In genomic region chr16:66706506-66706880, GRCh38 we compare ENCODE assay signal across 15 cellular contexts. TPM values are rescaled to one million over a fixed set of nuclear protein-coding genes. Genes with fewer than 3 reads are reported as not detected.
DNase-seq lines count a peak whose midpoint lies in the region; ATAC-seq and TF ChIP-seq lines count a peak whose summit lies in the region.
"Had no signal": no experiment of that assay in that cellular context is flagged by ENCODE, and none has a peak within 500 bp of the region (broad histone marks: within the 10 kb centered on the region; RNA-seq: fewer than 3 reads in every experiment).

No MANE protein-coding gene starts in this region.

- H3K9me3 ChIP-seq in colonic mucosa (no peaks in the 10 kb centered on the region), liver (ENCODE audit: control insufficient read depth in 4 of 4, low read length in 3 of 4) (no peaks in the 10 kb centered on the region), spleen (peaks cover 0 to 3% (median 0%) of the 10 kb centered on the region in 8 donors), H9 (ENCODE audit: control insufficient read depth, low read depth, low read length) (no peaks in the 10 kb centered on the region)

- peaks cover 8% of the 10 kb centered on the region for H3K4me1 ChIP-seq in colonic mucosa
- peaks cover 0 to 5% (median 2%) of the 10 kb centered on the region in 4 donors for H3K4me1 ChIP-seq in liver (ENCODE audit: control insufficient read depth in 4 of 4, insufficient read depth in 4 of 4, low read length in 3 of 4)
- H3K4me1 ChIP-seq in spleen: peaks cover 0 to 41% (median 11%) of the 10 kb centered on the region in 6 donors
- no peaks in the 10 kb centered on the region for H3K4me1 ChIP-seq in H9 (ENCODE audit: insufficient read depth, low read length)

- H3T11ph ChIP-seq in H9 (ENCODE audit: low read length): no peak overlapping the region

- H3K14ac ChIP-seq in H9 (ENCODE audit: insufficient read depth, low read length): no peak overlapping the region

- H4K5ac ChIP-seq in H9 (ENCODE audit: insufficient read length, low read depth, low read length): no peak overlapping the region

- no peak for TF ChIP-seq CTCF in colonic mucosa (IDR thresholded peaks at IDR 0.05)
- TF ChIP-seq CTCF in liver (IDR thresholded peaks at IDR 0.05; ENCODE audit: low read depth, low read length, missing input control): no peak
- TF ChIP-seq CTCF in spleen (IDR thresholded peaks at IDR 0.05 in 8 of 11, conservative IDR thresholded peaks at IDR 0.05 in 3 of 11): no peak
- TF ChIP-seq CTCF in H9 (conservative IDR thresholded peaks at IDR 0.05): no peak

- H3K27ac ChIP-seq in colonic mucosa: peak overlapping the region; percentile 89
- peak overlapping the region; percentile 72 to 76 for H3K27ac ChIP-seq in liver (ENCODE audit: low read depth in 1 of 2, low read length in 2 of 2)
- peak overlapping the region; percentile 51 to 84 (median 73) for H3K27ac ChIP-seq in spleen
- no peak overlapping the region for H3K27ac ChIP-seq in H9 (ENCODE audit: insufficient read length, low read depth, low read length)
- H3K27ac ChIP-seq: GM23248, SK-N-MC had no signal

- H3K36me3 ChIP-seq in colonic mucosa (no peaks in the 10 kb centered on the region), liver (ENCODE audit: control insufficient read depth in 4 of 4, insufficient read depth in 3 of 4, low read depth in 1 of 4, low read length in 3 of 4) (no peaks in the 10 kb centered on the region), spleen (no peaks in the 10 kb centered on the region)

- H2AFZ ChIP-seq in H9 (ENCODE audit: low read length): no peak overlapping the region
- H2AFZ ChIP-seq: GM23248 had no signal

- H3K79me2 ChIP-seq in H9 (ENCODE audit: insufficient read depth, low read length): no peaks in the 10 kb centered on the region

- no peak overlapping the region for H3K56ac ChIP-seq in H9 (ENCODE audit: insufficient read length, low read depth, low read length)

- DNase-seq in M059J (ENCODE audit: low read depth) (peak; percentile 79), colonic mucosa (peak; percentile 63), spleen (no peak), GM19240 (ENCODE audit: insufficient read length, low spot score) (no peak), NCI-H2171 treated with DMSO at 0.1 percent for 48 hours (lab: John Stamatoyannopoulos, UW) (no peak), H9 (no peak)
- DNase-seq: activated CD4-positive, CD25-positive, alpha-beta regulatory T cell; activated T-cell treated with anti-CD3 and anti-CD28 coated beads, Interleukin-2, amount 50 U/mL, for 24 hours; GM23248; NCI-H1092 treated with DMSO at 0.1 percent for 48 hours; NCI-H526 had no signal

- no peak overlapping the region for H3K18ac ChIP-seq in H9 (ENCODE audit: insufficient read length, low read depth, low read length)

- H2BK12ac ChIP-seq in H9 (ENCODE audit: insufficient read length, low read depth, low read length): no peak overlapping the region

- H3K9ac ChIP-seq in colonic mucosa (ENCODE audit: low read depth in 2 of 2, low read length in 2 of 2) (peak overlapping the region in 1 of 2 donors; percentile 76), liver (ENCODE audit: low read depth in 1 of 2, low read length in 2 of 2) (no peak overlapping the region), H9 (ENCODE audit: extremely low read depth, insufficient read length, low read length) (no peak overlapping the region)
- H3K9ac ChIP-seq: GM23248 had no signal

- no peak overlapping the region for H4K8ac ChIP-seq in H9 (replicated peaks; ENCODE audit: insufficient read length, low read depth, low read length)

- peaks cover 0 to 9% of the 10 kb centered on the region in 2 experiments; a peak in 2 of 4 replicates for H3K4me1 Mint-ChIP-seq in H9
- H3K4me1 Mint-ChIP-seq: nephron had no signal

- H3K4me3 ChIP-seq in colonic mucosa (no peak overlapping the region), liver (ENCODE audit: low read depth in 1 of 3, low read length in 3 of 3) (no peak overlapping the region), spleen (no peak overlapping the region)
- H3K4me3 ChIP-seq: GM23248, SK-N-MC had no signal

- H2AK5ac ChIP-seq in H9 (ENCODE audit: insufficient read length, low read length): no peak overlapping the region

- no peak overlapping the region for H4K91ac ChIP-seq in H9 (ENCODE audit: insufficient read length, low read depth, low read length)

- no peak for TF ChIP-seq POLR2A in spleen (IDR thresholded peaks at IDR 0.05)

- H3K23me2 ChIP-seq in H9 (ENCODE audit: insufficient read length, low read depth, low read length, poor library complexity, severe bottlenecking): no peaks in the 10 kb centered on the region

- no peaks in the 10 kb centered on the region for H3K79me1 ChIP-seq in H9 (ENCODE audit: insufficient read depth, low read depth, low read length, poor library complexity, severe bottlenecking)

- no peak overlapping the region for H2BK5ac ChIP-seq in H9 (ENCODE audit: insufficient read length, low read length)

- intact Hi-C loops in colonic mucosa (cut with DNase I): no loop called here
- intact Hi-C loops in spleen (cut with DNase I; ENCODE audit: low total_unique reads): no loop called here

- H3K27me3 ChIP-seq in colonic mucosa (no peaks in the 10 kb centered on the region), liver (ENCODE audit: control insufficient read depth in 4 of 4, insufficient read depth in 4 of 4, low read length in 3 of 4) (no peaks in the 10 kb centered on the region), spleen (replicated peaks in 1 of 7) (no peaks in the 10 kb centered on the region), H9 (ENCODE audit: insufficient read depth, low read length) (no peaks in the 10 kb centered on the region)

- no peak overlapping the region for H2BK15ac ChIP-seq in H9 (ENCODE audit: low read depth, low read length)

- H3K36me3 Mint-ChIP-seq in H9 (ENCODE audit: insufficient read depth in 1 of 3, low read depth in 3 of 3): peaks cover 0 to 1% (median 0%) of the 10 kb centered on the region in 3 experiments; a peak in 1 of 7 replicates

- no peak overlapping the region for H3K4me3 Mint-ChIP-seq in H9
- H3K4me3 Mint-ChIP-seq: activated T-cell treated with anti-CD3 and anti-CD28 coated beads, Interleukin-2, amount 50 U/mL, for 24 hours; nephron had no signal

- no peaks in the 10 kb centered on the region for H4K20me1 ChIP-seq in H9 (ENCODE audit: control insufficient read depth, insufficient read depth, insufficient read length)

- no peak overlapping the region for H3K23ac ChIP-seq in H9 (ENCODE audit: insufficient read length, low read depth, low read length)

- no peak overlapping the region for H3K27ac Mint-ChIP-seq in H9
- H3K27ac Mint-ChIP-seq: activated T-cell treated with anti-CD3 and anti-CD28 coated beads, Interleukin-2, amount 50 U/mL, for 24 hours had no signal

- no peak overlapping the region for H2BK20ac ChIP-seq in H9 (ENCODE audit: low read depth, low read length, poor library complexity, severe bottlenecking)

- no peak overlapping the region for H3K4ac ChIP-seq in H9 (ENCODE audit: low read depth, low read length)

- H3K4me2 ChIP-seq in H9 (ENCODE audit: insufficient read depth, insufficient read length, low read length): no peak overlapping the region

- WGBS in liver: 71% methylated on average over 8 of the region's 8 CpGs
- 48 to 63% (median 55%) methylated on average over 8 of the region's 8 CpGs for WGBS in spleen, 5 donors
- WGBS in H9 (ENCODE audit: extremely low coverage, insufficient read length, low lambda C conversion rate): no CpG with 5 or more reads among the region's 8 CpGs

- no peak overlapping the region for H2BK120ac ChIP-seq in H9 (ENCODE audit: low read depth, low read length, poor library complexity, severe bottlenecking)

- H3K27me3 Mint-ChIP-seq in H9 (ENCODE audit: low read depth): peaks cover 4% of the 10 kb centered on the region

- peaks cover 2 to 4% of the 10 kb centered on the region in 2 experiments; a peak in 2 of 5 replicates for H3K9me3 Mint-ChIP-seq in H9
- H3K9me3 Mint-ChIP-seq: activated T-cell treated with anti-CD3 and anti-CD28 coated beads, Interleukin-2, amount 50 U/mL, for 24 hours had no signal

- ATAC-seq in GM18520 (IDR thresholded peaks at IDR 0.05; ENCODE audit: unreplicated experiment): no peak

- no peak for TF ChIP-seq RAD21 in liver (IDR thresholded peaks at IDR 0.05)

TF ChIP-seq in liver, 16 proteins besides CTCF, POLR2A, EP300 and RAD21:
- no peak for TF ChIP-seq NR2F2 (IDR thresholded peaks at IDR 0.05)

RNA-seq across cellular contexts. Expression of gene CMTM4, which starts 9.9 kb away (rescaled TPM):
- 15.2 and 18.4 TPM in 2 replicates for total RNA-seq in M059J (2014; rRNA removed; shearing (Covaris generic))
- total RNA-seq in colonic mucosa (100 to 1,000 TPM; 150 to 212 TPM), liver (10 to 100 TPM in 1 of 2 donors, 1 to 10 TPM in 1; 8.1 to 19.7 TPM), spleen (10 to 100 TPM in 1 of 7 donors, 1 to 10 TPM in 6; 3.8 to 10.2 (median 7.4) TPM), H9 (2021) (39.8 and 40.5 TPM in 2 replicates)
- polyA plus RNA-seq in liver (1 to 10 TPM; 2.9 to 4.5 TPM), spleen (1 to 10 TPM in 2 of 3 donors, under 1 TPM in 1; 0.70 to 1.5 (median 1.1) TPM)

RNA-seq across cellular contexts. Expression of gene DYNC1LI2, which starts 44.9 kb away (rescaled TPM):
- 79.5 and 92.4 TPM in 2 replicates for total RNA-seq in M059J (2014; rRNA removed; shearing (Covaris generic))
- total RNA-seq in colonic mucosa (100 to 1,000 TPM; 138 to 162 TPM), liver (100 to 1,000 TPM in 1 of 2 donors, 10 to 100 TPM in 1; 31.7 to 106 TPM), spleen (100 to 1,000 TPM in 5 of 7 donors, 10 to 100 TPM in 2; 77.7 to 132 (median 118) TPM), H9 (2021) (94.2 and 100 TPM in 2 replicates)
- polyA plus RNA-seq in liver (10 to 100 TPM; 14.2 to 38.5 TPM), spleen (10 to 100 TPM; 15.6 to 33.2 (median 24.5) TPM)

Comparison
In these comparisons a context has a peak if more than half of its experiments do, and no peak if none do; other contexts are left out.
1. DNase-seq: peak in M059J (single experiment) and colonic mucosa (single experiment); none in spleen (single experiment), GM19240 (single experiment), NCI-H2171 treated with DMSO at 0.1 percent for 48 hours (single experiment) and H9 (single experiment).